8 cellular contexts compared by ENCODE assay signal in genomic region chr6:80457044-80457933, GRCh38.
A peak's percentile ranks its signal among the peaks of the same experiment; 100 is the strongest.
DNase-seq lines count a peak whose midpoint lies in the region; ATAC-seq and TF ChIP-seq lines count a peak whose summit lies in the region.
"Had no signal": no experiment of that assay in that cellular context is flagged by ENCODE, and none has a peak within 500 bp of the region (broad histone marks: within the 10 kb centered on the region; RNA-seq: fewer than 3 reads in every experiment).

No MANE protein-coding gene starts in this region.

- H3K36me3 ChIP-seq in kidney epithelial cell (ENCODE audit: control insufficient read depth, insufficient read depth, low read length) (no peaks in the 10 kb centered on the region), upper lobe of right lung (no peaks in the 10 kb centered on the region), spleen (no peaks in the 10 kb centered on the region), MM.1S (replicated peaks; ENCODE audit: insufficient read depth, low read length) (no peaks in the 10 kb centered on the region)

- H3K9me3 ChIP-seq in upper lobe of right lung (no peaks in the 10 kb centered on the region), spleen (no peaks in the 10 kb centered on the region), MM.1S (replicated peaks; ENCODE audit: insufficient read depth, low read length) (no peaks in the 10 kb centered on the region)

- DNase-seq in M059J (ENCODE audit: low read depth) (peak; percentile 95), cardiac fibroblast (ENCODE audit: low read depth in 2 of 2) (peak; percentile 97), kidney epithelial cell (ENCODE audit: low read depth) (peak; percentile 80), upper lobe of right lung (no peak), nephron progenitor cell (no peak), spleen (no peak), MM.1S (no peak)

- peaks cover 4% of the 10 kb centered on the region for H3K4me1 Mint-ChIP-seq in nephron progenitor cell

- no peak overlapping the region for H2AFZ ChIP-seq in MM.1S (ENCODE audit: low read length)

- no peaks in the 10 kb centered on the region for H3F3A ChIP-seq in MM.1S (ENCODE audit: insufficient read depth, low read length)

- no peaks in the 10 kb centered on the region for H3K79me2 ChIP-seq in MM.1S (ENCODE audit: low read length)

- no peak overlapping the region for H3K4me2 ChIP-seq in MM.1S (ENCODE audit: low read depth, low read length)

- H3K4me1 ChIP-seq in upper lobe of right lung (peaks cover 8% of the 10 kb centered on the region), spleen (no peaks in the 10 kb centered on the region), MM.1S (ENCODE audit: low read length) (no peaks in the 10 kb centered on the region)

- H4K20me1 ChIP-seq in MM.1S (ENCODE audit: insufficient read depth, low read length), result no peaks in the 10 kb centered on the region

- H3K9ac ChIP-seq in MM.1S (ENCODE audit: low read length), result no peak overlapping the region

- no peak for TF ChIP-seq CTCF in cardiac fibroblast (IDR thresholded peaks at IDR 0.05; ENCODE audit: low read depth, low read length)
- TF ChIP-seq CTCF in kidney epithelial cell (IDR thresholded peaks at IDR 0.05; ENCODE audit: insufficient read depth, low read length, poor library complexity, severe bottlenecking), result no peak
- no peak for TF ChIP-seq CTCF in upper lobe of right lung (IDR thresholded peaks at IDR 0.05)
- no peak for TF ChIP-seq CTCF in nephron progenitor cell (IDR thresholded peaks at IDR 0.05)
- TF ChIP-seq CTCF in spleen (IDR thresholded peaks at IDR 0.05 in 8 of 11, conservative IDR thresholded peaks at IDR 0.05 in 3 of 11), result no peak
- TF ChIP-seq CTCF in MM.1S (IDR thresholded peaks at IDR 0.05; ENCODE audit: low read length), result no peak

- TF ChIP-seq POLR2A in spleen (IDR thresholded peaks at IDR 0.05), result no peak

- peak; percentile 93 for ATAC-seq in upper lobe of right lung

- no peak overlapping the region for H3K27ac Mint-ChIP-seq in nephron progenitor cell

- peaks cover 13% of the 10 kb centered on the region for H3K36me3 Mint-ChIP-seq in nephron progenitor cell (ENCODE audit: low read depth)

- H3K27me3 ChIP-seq in kidney epithelial cell (ENCODE audit: control insufficient read depth, insufficient read depth, low read length) (no peaks in the 10 kb centered on the region), upper lobe of right lung (no peaks in the 10 kb centered on the region), spleen (replicated peaks in 1 of 7) (no peaks in the 10 kb centered on the region), MM.1S (replicated peaks; ENCODE audit: insufficient read depth, low read length) (no peaks in the 10 kb centered on the region)

- H3K4me3 ChIP-seq in cardiac fibroblast (replicated peaks in 1 of 2; ENCODE audit: low read depth in 2 of 2, low read length in 2 of 2), result no peak overlapping the region
- no peak overlapping the region for H3K4me3 ChIP-seq in kidney epithelial cell (ENCODE audit: low read depth, low read length)
- H3K4me3 ChIP-seq in upper lobe of right lung, result no peak overlapping the region
- no peak overlapping the region for H3K4me3 ChIP-seq in spleen
- H3K4me3 ChIP-seq in MM.1S (ENCODE audit: low read length), result no peak overlapping the region
- H3K4me3 ChIP-seq: SK-N-MC had no signal

- H3K27ac ChIP-seq in upper lobe of right lung (no peak overlapping the region), spleen (no peak overlapping the region), MM.1S (ENCODE audit: low read length) (no peak overlapping the region)
- H3K27ac ChIP-seq: SK-N-MC had no signal

- no peaks in the 10 kb centered on the region for H3K9me2 ChIP-seq in MM.1S (replicated peaks; ENCODE audit: insufficient read depth, low read length)

- WGBS in spleen, 5 donors, result 74 to 90% (median 82%) methylated on average over 5 of the region's 5 CpGs

- no peak overlapping the region for H3K4me3 Mint-ChIP-seq in nephron progenitor cell

- H3K27me3 Mint-ChIP-seq in nephron progenitor cell (ENCODE audit: low read depth, poor library complexity), result peaks cover 4% of the 10 kb centered on the region

- intact Hi-C loops in upper lobe of right lung (cut with DNase I), result no loop called here
- intact Hi-C loops in spleen (cut with DNase I; ENCODE audit: low total_unique reads), result no loop called here

- no peaks in the 10 kb centered on the region for H3K9me3 Mint-ChIP-seq in nephron progenitor cell

Comparison
In these comparisons a context has a peak if more than half of its experiments do, and no peak if none do; other contexts are left out.
1. DNase-seq: peak in M059J (single experiment), cardiac fibroblast (2 of 2) and kidney epithelial cell (single experiment); none in upper lobe of right lung (single experiment), nephron progenitor cell (single experiment), spleen (single experiment) and MM.1S (single experiment).